ENCODE assay signal across 8 cellular contexts in the genomic region with DNA sequence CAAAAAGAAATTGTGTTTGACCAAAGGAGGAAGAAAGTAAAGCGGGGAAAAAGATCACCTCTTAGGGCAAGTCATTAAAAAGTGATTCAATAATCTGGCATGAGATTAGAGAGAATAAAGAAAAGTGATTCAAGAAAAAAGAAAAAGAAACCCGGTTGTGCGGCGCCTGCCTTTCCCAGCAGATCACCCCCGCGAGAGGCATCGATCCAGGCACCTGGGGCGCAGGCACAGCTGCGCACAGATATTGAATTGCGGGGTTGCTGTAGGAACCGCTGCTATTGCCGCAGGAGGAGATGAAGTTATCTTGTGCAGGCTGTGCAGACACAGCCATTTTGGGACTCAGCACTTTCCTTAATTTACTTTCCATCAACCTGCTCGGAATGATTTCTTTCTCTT.
DNase-seq lines count a peak whose midpoint lies in the region; ATAC-seq and TF ChIP-seq lines count a peak whose summit lies in the region.

No MANE protein-coding gene starts in this region.

- H3K4me3 Mint-ChIP-seq in activated T-helper 2 cell treated with anti-CD3 and anti-CD28 coated beads, Interferon-gamma antibody, Interleukin-2, Interleukin-4, amounts not matched to agents 10 μg/mL and 5 μg/mL and 100 μg/mL, durations not matched to agents 14 hours and 24 hours and 36 hours (ENCODE audit: low read depth): peak overlapping the region; percentile 87

- TF ChIP-seq CTCF in GM12875 (IDR thresholded peaks at IDR 0.05; ENCODE audit: borderline replicate concordance, insufficient read depth, low read depth, low read length) (no peak), LNCAP (IDR thresholded peaks at IDR 0.05) (0 out of 2 replicates have a peak, but pooled peaks have one; percentile 9)

- H3K4me1 Mint-ChIP-seq in activated T-helper 2 cell treated with anti-CD3 and anti-CD28 coated beads, Interferon-gamma antibody, Interleukin-2, Interleukin-4, amounts not matched to agents 10 μg/mL and 5 μg/mL and 100 μg/mL, durations not matched to agents 14 hours and 24 hours and 36 hours (ENCODE audit: low read depth): peaks cover 19% of the 10 kb centered on the region

- H3K27ac Mint-ChIP-seq in activated T-helper 2 cell treated with anti-CD3 and anti-CD28 coated beads, Interferon-gamma antibody, Interleukin-2, Interleukin-4, amounts not matched to agents 10 μg/mL and 5 μg/mL and 100 μg/mL, durations not matched to agents 14 hours and 24 hours and 36 hours: peak overlapping the region; percentile 82

- peaks cover 5% of the 10 kb centered on the region for H3K36me3 Mint-ChIP-seq in activated T-helper 2 cell treated with anti-CD3 and anti-CD28 coated beads, Interferon-gamma antibody, Interleukin-2, Interleukin-4, amounts not matched to agents 10 μg/mL and 5 μg/mL and 100 μg/mL, durations not matched to agents 14 hours and 24 hours and 36 hours (ENCODE audit: low read depth)

- peak; percentile 24 for DNase-seq in activated T-helper 2 cell treated with anti-CD3 and anti-CD28 coated beads, Interferon-gamma antibody, Interleukin-2, Interleukin-4, amounts not matched to agents 10 μg/mL and 5 μg/mL and 100 μg/mL, durations not matched to agents 14 hours and 24 hours and 36 hours (ENCODE audit: low spot score)
- no peak for DNase-seq in left ventricle myocardium superior
- DNase-seq in retina: peak; percentile 69
- DNase-seq in HPDE6-E6E7 (ENCODE audit: extremely low spot score): no peak
- DNase-seq in stimulated activated CD4-positive, alpha-beta T cell treated with anti-CD3 and anti-CD28 coated beads, Interleukin-15, amount 100 ng/mL, for 24 hours: no peak
- DNase-seq in GDM1 (lab: John Stamatoyannopoulos, UW): no peak

- peaks cover 5% of the 10 kb centered on the region for H3K9me3 Mint-ChIP-seq in activated T-helper 2 cell treated with anti-CD3 and anti-CD28 coated beads, Interferon-gamma antibody, Interleukin-2, Interleukin-4, amounts not matched to agents 10 μg/mL and 5 μg/mL and 100 μg/mL, durations not matched to agents 14 hours and 24 hours and 36 hours

- peak; percentile 54 for ATAC-seq in left ventricle myocardium superior

- H3K27me3 Mint-ChIP-seq in activated T-helper 2 cell treated with anti-CD3 and anti-CD28 coated beads, Interferon-gamma antibody, Interleukin-2, Interleukin-4, amounts not matched to agents 10 μg/mL and 5 μg/mL and 100 μg/mL, durations not matched to agents 14 hours and 24 hours and 36 hours (ENCODE audit: low read depth): peaks cover 1% of the 10 kb centered on the region

- peak overlapping the region; percentile 43 for H3K4me3 ChIP-seq in GM12875 (ENCODE audit: low read depth, low read length)

- intact Hi-C loops in activated T-helper 2 cell treated with anti-CD3 and anti-CD28 coated beads, Interferon-gamma antibody, Interleukin-2, Interleukin-4, amounts not matched to agents 10 μg/mL and 5 μg/mL and 100 μg/mL, durations not matched to agents 14 hours and 24 hours and 36 hours (cut with micrococcal nuclease): loop anchor here (1.0 to 2.0 kb wide), 4 partner anchors 18 to 244 kb away; a partner anchor contains a TSS
- intact Hi-C loops in left ventricle myocardium superior (cut with micrococcal nuclease): no loop called here

Comparison
In these comparisons a context has a peak if more than half of its experiments do, and no peak if none do; other contexts are left out.
1. DNase-seq: peak in activated T-helper 2 cell treated with anti-CD3 and anti-CD28 coated beads, Interferon-gamma antibody, Interleukin-2, Interleukin-4, amounts not matched to agents 10 μg/mL and 5 μg/mL and 100 μg/mL, durations not matched to agents 14 hours and 24 hours and 36 hours (single experiment) and retina (single experiment); none in left ventricle myocardium superior (single experiment), HPDE6-E6E7 (single experiment), stimulated activated CD4-positive, alpha-beta T cell treated with anti-CD3 and anti-CD28 coated beads, Interleukin-15, amount 100 ng/mL, for 24 hours (single experiment) and GDM1 (single experiment).